Comparison of ENCODE assay signal across 8 cellular contexts in the genomic region with DNA sequence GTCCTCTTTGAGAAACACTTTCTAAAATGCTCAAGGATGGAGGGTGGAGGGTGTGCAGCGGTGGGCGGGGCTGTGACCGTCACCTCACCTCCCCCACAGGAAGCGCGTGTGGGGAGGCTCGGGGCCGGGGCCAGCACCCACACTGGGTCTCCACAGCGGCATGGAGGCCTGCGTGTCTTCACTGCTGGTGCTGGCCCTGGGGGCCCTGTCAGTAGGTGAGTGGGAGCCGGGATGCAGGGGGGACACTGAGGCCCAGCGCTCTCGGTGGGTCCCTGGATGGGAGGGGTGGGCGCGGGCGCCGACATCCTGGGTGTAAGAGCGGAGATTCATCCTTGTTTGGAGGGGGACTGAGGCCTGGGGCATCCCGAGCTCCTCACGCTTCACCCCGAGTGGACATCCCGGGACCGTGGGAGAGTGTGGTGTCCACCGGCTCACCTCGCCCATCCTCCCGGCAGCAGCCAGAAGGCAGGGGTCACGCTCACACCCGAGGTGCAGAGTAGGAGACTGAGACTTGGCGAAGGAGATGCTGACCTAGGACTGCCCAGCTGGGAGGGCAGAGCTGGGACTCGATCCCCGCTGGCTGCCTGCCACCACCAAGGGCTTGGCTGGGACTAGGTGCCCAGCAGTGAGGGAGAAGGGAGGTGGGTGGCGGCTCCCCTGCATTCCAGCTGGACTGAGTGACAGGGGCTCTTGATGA. TPM values are rescaled to one million over a fixed set of nuclear protein-coding genes. Genes with fewer than 3 reads are reported as not detected.
A peak's percentile ranks its signal among the peaks of the same experiment; 100 is the strongest.
DNase-seq lines count a peak whose midpoint lies in the region; ATAC-seq lines count a peak whose summit lies in the region.

A gene (plus strand): TSS at position 142 of the 697 bp plus-strand sequence. CDS start 19 bp downstream, at position 161.

- H3K27ac Mint-ChIP-seq in naive B cell: peak within 1 kb of the TSS in 1 of 6 donors; percentile 44
- H3K27ac Mint-ChIP-seq in stimulated activated effector memory CD8-positive, alpha-beta T cell treated with anti-CD3 and anti-CD28 coated beads, Interleukin-12 subunit alpha, Interleukin-12 subunit beta, amount 100 ng/mL, for 72 hours: peak within 1 kb of the TSS; percentile 93

- no peak within 1 kb of the TSS for H3K4me3 Mint-ChIP-seq in naive B cell
- peak within 1 kb of the TSS; percentile 86 for H3K4me3 Mint-ChIP-seq in stimulated activated effector memory CD8-positive, alpha-beta T cell treated with anti-CD3 and anti-CD28 coated beads, Interleukin-12 subunit alpha, Interleukin-12 subunit beta, amount 100 ng/mL, for 72 hours

- H3K27me3 Mint-ChIP-seq in naive B cell: peaks cover 0 to 10% (median 0%) of the 10 kb centered on the region in 3 donors

- ATAC-seq in naive B cell (ENCODE audit: low read depth in 2 of 2): peak; percentile 21 to 53
- ATAC-seq in stimulated activated effector memory CD8-positive, alpha-beta T cell treated with anti-CD3 and anti-CD28 coated beads, Interleukin-12 subunit alpha, Interleukin-12 subunit beta, amount 100 ng/mL, for 72 hours: peak; percentile 95
- ATAC-seq in HG02884 (IDR thresholded peaks at IDR 0.05; ENCODE audit: unreplicated experiment): no peak
- no peak for ATAC-seq in HG03565 (IDR thresholded peaks at IDR 0.05; ENCODE audit: unreplicated experiment)
- no peak for ATAC-seq in HG02938 (IDR thresholded peaks at IDR 0.05; ENCODE audit: unreplicated experiment)
- ATAC-seq in GM19351 (IDR thresholded peaks at IDR 0.05; ENCODE audit: unreplicated experiment): no peak

- no peaks in the 10 kb centered on the region for H3K36me3 Mint-ChIP-seq in naive B cell
- peaks cover 41% of the 10 kb centered on the region for H3K36me3 Mint-ChIP-seq in stimulated activated effector memory CD8-positive, alpha-beta T cell treated with anti-CD3 and anti-CD28 coated beads, Interleukin-12 subunit alpha, Interleukin-12 subunit beta, amount 100 ng/mL, for 72 hours

- H3K4me1 Mint-ChIP-seq in naive B cell: peaks cover 0 to 5% (median 2%) of the 10 kb centered on the region in 3 donors
- peaks cover 25% of the 10 kb centered on the region for H3K4me1 Mint-ChIP-seq in stimulated activated effector memory CD8-positive, alpha-beta T cell treated with anti-CD3 and anti-CD28 coated beads, Interleukin-12 subunit alpha, Interleukin-12 subunit beta, amount 100 ng/mL, for 72 hours

- H3K9me3 Mint-ChIP-seq in naive B cell: no peaks in the 10 kb centered on the region
- no peaks in the 10 kb centered on the region for H3K9me3 Mint-ChIP-seq in stimulated activated effector memory CD8-positive, alpha-beta T cell treated with anti-CD3 and anti-CD28 coated beads, Interleukin-12 subunit alpha, Interleukin-12 subunit beta, amount 100 ng/mL, for 72 hours

- DNase-seq in T-helper 1 cell (peak; percentile 51 to 80 (median 70)), activated T-helper 1 cell treated with Interleukin-2 at 50 U/mL for 16 hours (ENCODE audit: low read depth) (peak; percentile 70), naive B cell (no peak)
- DNase-seq in stimulated activated effector memory CD8-positive, alpha-beta T cell treated with anti-CD3 and anti-CD28 coated beads, Interleukin-12 subunit alpha, Interleukin-12 subunit beta, amount 100 ng/mL, for 72 hours (ENCODE audit: low spot score in 2 of 2): peak; percentile 56 to 87

RNA-seq across cellular contexts. Expression of the gene that starts here (rescaled TPM):
- 1 to 10 TPM in 2 of 6 donors, under 1 TPM in 2, not detected in 2; 0.40 to 1.5 (median 1.0) TPM for polyA plus RNA-seq in naive B cell (ENCODE audit: low read depth in 6 of 6)

Comparison
In these comparisons a context has a peak if more than half of its experiments do, and no peak if none do; other contexts are left out.
1. ATAC-seq: peak in naive B cell (2 of 2) and stimulated activated effector memory CD8-positive, alpha-beta T cell treated with anti-CD3 and anti-CD28 coated beads, Interleukin-12 subunit alpha, Interleukin-12 subunit beta, amount 100 ng/mL, for 72 hours (single experiment); none in HG02884 (single experiment), HG03565 (single experiment), HG02938 (single experiment) and GM19351 (single experiment).